Comparison of ENCODE assay signal across 24 cellular contexts in the genomic region with DNA sequence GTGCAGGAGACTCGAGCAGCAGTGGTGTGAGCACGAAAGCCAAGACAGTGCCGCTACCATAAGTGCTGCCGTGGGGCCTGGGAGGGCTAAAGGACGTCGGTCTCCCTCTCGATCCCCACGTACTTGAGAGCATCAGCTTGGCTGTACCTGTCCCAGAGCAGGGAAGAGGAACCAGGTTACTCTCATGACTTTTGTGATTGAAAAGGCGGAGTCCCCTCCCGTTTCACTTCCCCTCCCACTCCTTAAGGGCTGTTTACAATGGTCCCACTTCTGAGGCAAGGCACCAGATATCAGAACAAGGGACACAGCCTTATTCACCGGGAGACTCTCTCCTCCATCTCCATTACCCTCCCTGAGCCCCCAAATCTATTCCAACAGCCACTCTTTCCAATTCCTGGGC. TPM values are rescaled to one million over a fixed set of nuclear protein-coding genes. Genes with fewer than 3 reads are reported as not detected.
DNase-seq lines count a peak whose midpoint lies in the region; ATAC-seq and TF ChIP-seq lines count a peak whose summit lies in the region.
"Had no signal": no experiment of that assay in that cellular context is flagged by ENCODE, and none has a peak within 500 bp of the region (broad histone marks: within the 10 kb centered on the region; RNA-seq: fewer than 3 reads in every experiment).

No MANE protein-coding gene starts in this region.

- ATAC-seq in Panc1 (no peak), HG03135 (IDR thresholded peaks at IDR 0.05; ENCODE audit: unreplicated experiment) (no peak), HG02852 (IDR thresholded peaks at IDR 0.05; ENCODE audit: unreplicated experiment) (no peak)
- ATAC-seq in stimulated activated memory B cell treated with anti-CD40 and anti-IgM and Interleukin-4, amounts not matched to agents 10 μg/mL and 1 μg/mL and 100 μg/mL, for 72 hours, result peak; percentile 59
- ATAC-seq: A549; CD8-positive, alpha-beta T cell; SK-N-SH treated with all-trans-retinoic acid at 6 μM for 48 hours; T-cell had no signal

- peaks cover 60% of the 10 kb centered on the region for H3K4me1 Mint-ChIP-seq in stimulated activated memory B cell treated with anti-CD40 and anti-IgM and Interleukin-4, amounts not matched to agents 10 μg/mL and 1 μg/mL and 100 μg/mL, for 72 hours

- BruUV-seq in Panc1 (replicated peaks; lab: Mats Ljungman, UMichigan), result TSS peak; percentile 62

- no peaks in the 10 kb centered on the region for H3K27me3 ChIP-seq in Panc1 (ENCODE audit: control insufficient read depth, insufficient read depth, low read length)
- H3K27me3 ChIP-seq: BLaER1 had no signal

- POLR2A ChIA-PET in Panc1 (lab: Charles Lee), result no interaction called here

- H3K9me3 ChIP-seq in Panc1 (ENCODE audit: control insufficient read depth, insufficient read depth, low read depth, low read length), result no peaks in the 10 kb centered on the region
- H3K9me3 ChIP-seq: A549, BLaER1 had no signal

- H3K27me3 Mint-ChIP-seq in stimulated activated memory B cell treated with anti-CD40 and anti-IgM and Interleukin-4, amounts not matched to agents 10 μg/mL and 1 μg/mL and 100 μg/mL, for 72 hours, result no peaks in the 10 kb centered on the region
- H3K27me3 Mint-ChIP-seq: T-cell had no signal

- intact Hi-C loops in Panc1 (cut with micrococcal nuclease; ENCODE audit: unreplicated experiment), result no loop called here

- in situ Hi-C loops in GM13977 (cut with MboI; ENCODE audit: low pct_unique_long_range_greater_than_20kb, low sequenced_read_pairs, unreplicated experiment), result no loop called here
- in situ Hi-C loops in Panc1 (cut with HindIII; ENCODE audit: low pct_unique_long_range_greater_than_20kb, low sequenced_read_pairs), result no loop called here

- TF ChIP-seq CTCF in GM13977 (IDR thresholded peaks at IDR 0.05; ENCODE audit: extremely low read depth, insufficient read depth, missing control alignments), result no peak
- no peak for TF ChIP-seq CTCF in Panc1 (IDR thresholded peaks at IDR 0.05)

- 0 out of 2 replicates have a peak, but pooled peaks cover 2% of the 10 kb centered on the region for H3K36me3 ChIP-seq in Panc1 (ENCODE audit: control insufficient read depth, insufficient read depth, low read length)

- H3K4me3 ChIP-seq in Panc1 (ENCODE audit: low read depth in 2 of 2, low read length in 2 of 2), result no peak overlapping the region
- H3K4me3 ChIP-seq: A549, BLaER1 had no signal

- CTCF ChIA-PET in Panc1 (lab: Charles Lee), result no interaction called here

- no peaks in the 10 kb centered on the region for H3K9me3 Mint-ChIP-seq in stimulated activated memory B cell treated with anti-CD40 and anti-IgM and Interleukin-4, amounts not matched to agents 10 μg/mL and 1 μg/mL and 100 μg/mL, for 72 hours
- H3K9me3 Mint-ChIP-seq: CD8-positive, alpha-beta T cell; T-cell had no signal

- peak overlapping the region; percentile 12 for H3K27ac Mint-ChIP-seq in stimulated activated memory B cell treated with anti-CD40 and anti-IgM and Interleukin-4, amounts not matched to agents 10 μg/mL and 1 μg/mL and 100 μg/mL, for 72 hours
- H3K27ac Mint-ChIP-seq: CD8-positive, alpha-beta T cell; T-cell had no signal

- H3K4me3 Mint-ChIP-seq in stimulated activated memory B cell treated with anti-CD40 and anti-IgM and Interleukin-4, amounts not matched to agents 10 μg/mL and 1 μg/mL and 100 μg/mL, for 72 hours, result peak overlapping the region; percentile 2
- H3K4me3 Mint-ChIP-seq: CD8-positive, alpha-beta T cell; T-cell had no signal

- no peak overlapping the region for H3K27ac ChIP-seq in Panc1 (ENCODE audit: low read length)
- H3K27ac ChIP-seq: A549, BLaER1 had no signal

- DNase-seq in DMS79 treated with DMSO at 0.1 percent for 48 hours (lab: John Stamatoyannopoulos, UW) (peak; percentile 21), GM13977 (ENCODE audit: low spot score) (peak; percentile 31), Panc1 (ENCODE audit: low read depth, low spot score) (no peak), CD1c-positive myeloid dendritic cell (ENCODE audit: extremely low spot score) (no peak)
- DNase-seq: Calu3; CD8-positive, alpha-beta T cell; DMS53; GOT3; IMR-90; MM.1S; NCI-H1092; NCI-H1436 treated with DMSO at 0.1 percent for 48 hours; NCI-H2029; NCI-H2171 treated with DMSO at 0.1 percent for 48 hours; NCI-H446; NK-92 treated with Interleukin-12 subunit alpha and Interleukin-12 subunit beta, amount 100 ng/mL, for 24 hours; SIG-M5; T-cell had no signal

- no peaks in the 10 kb centered on the region for H3K4me1 ChIP-seq in Panc1 (ENCODE audit: control insufficient read depth, insufficient read depth, low read length)
- H3K4me1 ChIP-seq: BLaER1 had no signal

- peaks cover 72% of the 10 kb centered on the region for H3K36me3 Mint-ChIP-seq in stimulated activated memory B cell treated with anti-CD40 and anti-IgM and Interleukin-4, amounts not matched to agents 10 μg/mL and 1 μg/mL and 100 μg/mL, for 72 hours

RNA-seq across cellular contexts. Expression of a gene that starts 20.1 kb away (rescaled TPM):
- total RNA-seq in Panc1 (2021; ENCODE audit: unreplicated experiment), result 20.4 TPM
- 23.2 TPM for polyA plus RNA-seq in Panc1 (2012; ENCODE audit: insufficient read length)

RNA-seq across cellular contexts. Expression of a gene that starts 20.8 kb away (rescaled TPM):
- total RNA-seq in Panc1 (2021; ENCODE audit: unreplicated experiment), result 1.9 TPM
- 6.4 TPM for polyA plus RNA-seq in Panc1 (2012; ENCODE audit: insufficient read length)

RNA-seq across cellular contexts. Expression of a gene that starts 25.7 kb away (rescaled TPM):
- 32.2 TPM for total RNA-seq in Panc1 (2021; ENCODE audit: unreplicated experiment)
- 37.4 TPM for polyA plus RNA-seq in Panc1 (2012; ENCODE audit: insufficient read length)

RNA-seq across cellular contexts. Expression of a gene that starts 42.4 kb away (rescaled TPM):
- total RNA-seq in Panc1 (2021; ENCODE audit: unreplicated experiment), result 17.7 TPM
- polyA plus RNA-seq in Panc1 (2012; ENCODE audit: insufficient read length), result 8.0 TPM

RNA-seq across cellular contexts. Expression of a gene that starts 43.4 kb away (rescaled TPM):
- total RNA-seq in Panc1 (2021; ENCODE audit: unreplicated experiment), result 25.5 TPM
- 33.1 TPM for polyA plus RNA-seq in Panc1 (2012; ENCODE audit: insufficient read length)

Comparison
In these comparisons a context has a peak if more than half of its experiments do, and no peak if none do; other contexts are left out.
1. DNase-seq: peak in DMS79 treated with DMSO at 0.1 percent for 48 hours (single experiment) and GM13977 (single experiment); none in Panc1 (single experiment) and CD1c-positive myeloid dendritic cell (single experiment).